ENCODE assay signal across 13 cellular contexts in the genomic region with DNA sequence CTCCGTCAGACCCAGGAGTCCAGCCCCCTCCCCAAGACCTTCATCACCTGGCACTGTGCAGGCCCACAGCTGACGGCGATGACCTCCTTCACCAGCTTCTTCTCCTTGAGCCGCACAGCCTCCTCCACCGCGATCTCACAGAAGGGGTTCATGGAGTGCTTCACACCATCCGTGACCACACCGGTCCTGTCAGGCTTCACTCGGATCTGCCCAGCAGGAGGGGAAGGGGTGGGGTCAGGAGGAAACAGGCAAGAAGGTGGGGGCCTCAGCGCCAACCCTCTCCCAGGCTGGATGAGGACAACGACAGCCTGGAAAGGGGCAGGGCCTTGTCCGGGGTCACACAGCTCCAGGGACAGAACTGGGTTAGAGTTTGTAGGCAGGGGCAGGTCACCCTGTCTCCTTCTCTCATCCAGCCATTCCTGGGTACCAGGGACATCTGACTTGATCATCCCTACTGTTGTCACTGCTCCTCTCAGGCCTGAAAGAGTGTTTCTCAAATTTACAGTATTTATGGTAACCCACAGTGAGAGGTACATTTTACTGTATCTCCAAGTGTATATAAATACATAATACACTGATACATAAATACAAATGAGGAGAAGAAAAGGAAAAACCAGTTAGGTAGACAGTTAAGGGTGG. TPM values are rescaled to one million over a fixed set of nuclear protein-coding genes. Genes with fewer than 3 reads are reported as not detected.
DNase-seq lines count a peak whose midpoint lies in the region; ATAC-seq and TF ChIP-seq lines count a peak whose summit lies in the region.
"Had no signal": no experiment of that assay in that cellular context is flagged by ENCODE, and none has a peak within 500 bp of the region (broad histone marks: within the 10 kb centered on the region; RNA-seq: fewer than 3 reads in every experiment).

No MANE protein-coding gene starts in this region.

- H3K36me3 ChIP-seq in HEK293 (ENCODE audit: control insufficient read depth in 2 of 2, insufficient read depth in 1 of 2, low read length in 2 of 2), result peaks cover 9 to 25% of the 10 kb centered on the region in 2 experiments; a peak in 2 of 3 replicates
- peaks cover 6% of the 10 kb centered on the region for H3K36me3 ChIP-seq in brain microvascular endothelial cell (replicated peaks)

- CTCF ChIA-PET in CD4-positive, alpha-beta T cell (lab: Charles Lee), result interaction anchor here (1.1 kb wide), 1 partner anchor 68 kb away, joined by 3 read pairs; no protein-coding TSS in a partner anchor
- CTCF ChIA-PET in HEK293 (lab: Yijun Ruan, JAX), result interaction anchor here (0.6 to 1.7 kb wide), 3 partner anchors 9 to 196 kb away, joined by 3 to 6 read pairs (median 5); no protein-coding TSS in a partner anchor

- intact Hi-C loops in CD4-positive, alpha-beta T cell (cut with DNase I, micrococcal nuclease), result no loop called here

- no peaks in the 10 kb centered on the region for H3K9me3 Mint-ChIP-seq in CD4-positive, alpha-beta T cell
- no peaks in the 10 kb centered on the region for H3K9me3 Mint-ChIP-seq in nephron progenitor cell
- H3K9me3 Mint-ChIP-seq: CD14-positive monocyte had no signal

- peaks cover 9% of the 10 kb centered on the region for H3K4me1 ChIP-seq in HEK293 (ENCODE audit: control insufficient read depth, insufficient read depth, low read length)
- H3K4me1 ChIP-seq: colonic mucosa had no signal

- POLR2A ChIA-PET in CD4-positive, alpha-beta T cell (lab: Charles Lee), result interaction anchor here (0.9 to 1.0 kb wide), 2 partner anchors 12 to 22 kb away, joined by 3 read pairs; no protein-coding TSS in a partner anchor
- POLR2A ChIA-PET in HEK293 (lab: Yijun Ruan, JAX), result interaction anchor here (0.6 to 1.5 kb wide), 5 partner anchors 12 to 38 kb away, joined by 3 to 9 read pairs (median 6); partner anchors contain the start of gene VSIG10L

- no peak overlapping the region for H3K4me3 ChIP-seq in HEK293 (ENCODE audit: low read depth, low read length)
- H3K4me3 ChIP-seq in brain microvascular endothelial cell (ENCODE audit: low read depth, low read length), result no peak overlapping the region
- H3K4me3 ChIP-seq: colonic mucosa had no signal

- H3K4me1 Mint-ChIP-seq in CD4-positive, alpha-beta T cell (ENCODE audit: low read depth), result peaks cover 24% of the 10 kb centered on the region
- H3K4me1 Mint-ChIP-seq in nephron progenitor cell, result peaks cover 42% of the 10 kb centered on the region

- no peak for DNase-seq in CD4-positive, alpha-beta T cell
- peak; percentile 14 for DNase-seq in brain microvascular endothelial cell
- DNase-seq in nephron progenitor cell, result peak; percentile 39
- no peak for DNase-seq in T-helper 9 cell
- DNase-seq in stimulated activated CD4-positive, alpha-beta T cell treated with anti-CD3 and anti-CD28 coated beads, Interleukin-12 subunit alpha, Interleukin-12 subunit beta, amount 100 ng/mL, for 4 hours, result no peak
- no peak for DNase-seq in DMS53 treated with DMSO at 0.1 percent for 48 hours (lab: John Stamatoyannopoulos, UW; ENCODE audit: unreplicated experiment)
- DNase-seq: colonic mucosa, NCI-H2081 treated with DMSO at 0.1 percent for 48 hours, PC-3 had no signal

- H3K9me3 ChIP-seq in CD4-positive, alpha-beta T cell (ENCODE audit: control insufficient read depth, low read length), result no peaks in the 10 kb centered on the region
- no peaks in the 10 kb centered on the region for H3K9me3 ChIP-seq in HEK293 (ENCODE audit: control insufficient read depth, insufficient read depth, low read depth, low read length)
- H3K9me3 ChIP-seq: colonic mucosa had no signal

- peak overlapping the region; percentile 72 for H3K27ac Mint-ChIP-seq in CD4-positive, alpha-beta T cell
- H3K27ac Mint-ChIP-seq in nephron progenitor cell, result peak overlapping the region; percentile 91
- H3K27ac Mint-ChIP-seq: CD14-positive monocyte had no signal

- peaks cover 35% of the 10 kb centered on the region for H3K36me3 Mint-ChIP-seq in CD4-positive, alpha-beta T cell (ENCODE audit: low read depth)
- H3K36me3 Mint-ChIP-seq in nephron progenitor cell (ENCODE audit: low read depth), result peaks cover 16% of the 10 kb centered on the region

- TF ChIP-seq CTCF in CD4-positive, alpha-beta T cell (IDR thresholded peaks at IDR 0.05), result no peak
- TF ChIP-seq CTCF in HEK293 (tag by site-specific recombination; IDR thresholded peaks at IDR 0.05), result no peak
- no peak for TF ChIP-seq CTCF in brain microvascular endothelial cell (IDR thresholded peaks at IDR 0.05; ENCODE audit: low read depth, low read length, missing control alignments)
- no peak for TF ChIP-seq CTCF in nephron progenitor cell (IDR thresholded peaks at IDR 0.05)

- no peak for ATAC-seq in CD4-positive, alpha-beta T cell (ENCODE audit: poor library complexity)
- no peak for ATAC-seq in HG02870 (IDR thresholded peaks at IDR 0.05; ENCODE audit: unreplicated experiment)
- ATAC-seq: PC-3 had no signal

- H3K27me3 Mint-ChIP-seq in CD4-positive, alpha-beta T cell, result no peaks in the 10 kb centered on the region
- H3K27me3 Mint-ChIP-seq in nephron progenitor cell (ENCODE audit: low read depth, poor library complexity), result no peaks in the 10 kb centered on the region

- H3K27ac ChIP-seq in CD4-positive, alpha-beta T cell (ENCODE audit: low read depth, low read length), result no peak overlapping the region
- H3K27ac ChIP-seq in HEK293 (ENCODE audit: extremely low read depth, low read depth, low read length) (no peak overlapping the region), brain microvascular endothelial cell (peak overlapping the region; percentile 0)
- H3K27ac ChIP-seq: colonic mucosa, KMS-11 had no signal

- H3K27me3 ChIP-seq in CD4-positive, alpha-beta T cell (ENCODE audit: control insufficient read depth, insufficient read depth, low read length), result no peaks in the 10 kb centered on the region
- no peaks in the 10 kb centered on the region for H3K27me3 ChIP-seq in brain microvascular endothelial cell (replicated peaks)
- H3K27me3 ChIP-seq: colonic mucosa had no signal

- no peak overlapping the region for H3K4me3 Mint-ChIP-seq in CD4-positive, alpha-beta T cell
- peak overlapping the region; percentile 68 for H3K4me3 Mint-ChIP-seq in nephron progenitor cell
- H3K4me3 Mint-ChIP-seq: CD14-positive monocyte had no signal

- in situ Hi-C loops in brain microvascular endothelial cell (cut with HindIII; ENCODE audit: low pct_ligation_motif_present, low sequenced_read_pairs), result no loop called here

TF ChIP-seq in HEK293, 187 proteins besides CTCF, POLR2A, EP300 and RAD21:
- TF ChIP-seq KLF1 (tag by site-specific recombination; IDR thresholded peaks at IDR 0.05), result 0 out of 2 replicates have a peak, but pooled peaks have one; percentile 16
- TF ChIP-seq ZNF132 (tag by site-specific recombination; IDR thresholded peaks at IDR 0.05; ENCODE audit: borderline replicate concordance), result no peak
- TF ChIP-seq ZNF747 (tag by site-specific recombination; IDR thresholded peaks at IDR 0.05), result no peak
- TF ChIP-seq ZNF704 (tag by site-specific recombination; IDR thresholded peaks at IDR 0.05), result no peak
- no peak for TF ChIP-seq ZNF473 (tag by site-specific recombination; IDR thresholded peaks at IDR 0.05)
- TF ChIP-seq ZNF391 (tag by site-specific recombination; IDR thresholded peaks at IDR 0.05; ENCODE audit: borderline replicate concordance, low read depth), result no peak
- TF ChIP-seq ZNF830 (tag by site-specific recombination; IDR thresholded peaks at IDR 0.05; ENCODE audit: low read depth), result no peak
- peak; percentile 52 for TF ChIP-seq ZIC2 (tag by site-specific recombination; IDR thresholded peaks at IDR 0.05)
- no peak for TF ChIP-seq BCL11A (tag by site-specific recombination; IDR thresholded peaks at IDR 0.05; ENCODE audit: low read depth)

RNA-seq across cellular contexts. Expression of gene ETFB, which starts 12.0 kb away (rescaled TPM):
- total RNA-seq in CD4-positive, alpha-beta T cell, result 10 to 100 TPM; 29.7 to 30.1 TPM

RNA-seq across cellular contexts. Expression of gene VSIG10L, which starts 12.3 kb away (rescaled TPM):
- total RNA-seq in CD4-positive, alpha-beta T cell, result under 1 TPM; 0.11 to 0.14 TPM

RNA-seq across cellular contexts. Expression of gene CLDND2, which starts 14.6 kb away (rescaled TPM):
- under 1 TPM; 0.60 to 0.84 TPM for total RNA-seq in CD4-positive, alpha-beta T cell

RNA-seq across cellular contexts. Expression of gene NKG7, which starts 18.2 kb away (rescaled TPM):
- total RNA-seq in CD4-positive, alpha-beta T cell, result 1 to 10 TPM; 6.2 to 7.2 TPM
- total RNA-seq: PC-3 had no signal

RNA-seq across cellular contexts. Expression of gene LIM2, which starts 33.6 kb away (rescaled TPM):
- not detected for total RNA-seq in CD4-positive, alpha-beta T cell
- total RNA-seq: colonic mucosa, PC-3 had no signal

Comparison
In these comparisons a context has a peak if more than half of its experiments do, and no peak if none do; other contexts are left out.
1. DNase-seq: peak in brain microvascular endothelial cell (single experiment) and nephron progenitor cell (single experiment); none in CD4-positive, alpha-beta T cell (0 of 10), T-helper 9 cell (single experiment), stimulated activated CD4-positive, alpha-beta T cell treated with anti-CD3 and anti-CD28 coated beads, Interleukin-12 subunit alpha, Interleukin-12 subunit beta, amount 100 ng/mL, for 4 hours (single experiment) and DMS53 treated with DMSO at 0.1 percent for 48 hours (single experiment).